Comparison of ENCODE assay signal across 12 cellular contexts in the genomic region with DNA sequence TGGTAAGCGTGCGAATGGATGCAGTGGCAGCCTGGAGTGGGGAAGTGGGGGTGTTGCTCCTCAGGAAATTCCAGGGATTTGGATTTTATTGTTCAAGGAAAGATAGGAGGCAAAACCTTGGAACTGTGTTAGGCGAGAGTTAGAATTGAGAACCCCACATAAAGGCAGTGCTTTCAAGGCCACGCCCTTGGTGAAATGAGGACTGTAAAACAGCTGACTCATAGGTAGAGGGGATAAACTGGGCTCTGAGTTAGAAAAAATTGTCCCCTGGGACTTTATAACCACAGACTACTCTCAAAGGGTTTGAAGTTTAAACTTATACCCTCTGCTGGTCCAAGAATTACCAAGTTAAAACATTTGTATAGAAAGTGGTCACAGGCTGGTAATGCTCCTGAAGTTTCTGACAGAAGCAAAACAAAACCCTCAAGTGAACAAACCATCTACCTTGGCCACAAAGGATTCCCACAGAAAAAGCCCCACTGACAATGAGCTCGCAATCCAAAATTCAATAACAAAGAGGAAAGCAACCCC.
DNase-seq lines count a peak whose midpoint lies in the region; ATAC-seq and TF ChIP-seq lines count a peak whose summit lies in the region.
"Had no signal": no experiment of that assay in that cellular context is flagged by ENCODE, and none has a peak within 500 bp of the region (broad histone marks: within the 10 kb centered on the region; RNA-seq: fewer than 3 reads in every experiment).

No MANE protein-coding gene starts in this region.

- peak; percentile 18 for DNase-seq in MM.1S
- DNase-seq in sigmoid colon = peak; percentile 15
- no peak for DNase-seq in NCI-H2227 (lab: John Stamatoyannopoulos, UW; ENCODE audit: unreplicated experiment)
- no peak for DNase-seq in NCI-H82 treated with DMSO at 0.1 percent for 48 hours (lab: John Stamatoyannopoulos, UW; ENCODE audit: unreplicated experiment)
- no peak for DNase-seq in NK-92 (lab: John Stamatoyannopoulos, UW; ENCODE audit: unreplicated experiment)
- DNase-seq: activated T-cell treated with anti-CD3 and anti-CD28 coated beads, Interleukin-2, amount 50 U/mL, for 4 hours; nucleus accumbens; T-cell had no signal

- no peaks in the 10 kb centered on the region for H4K20me1 ChIP-seq in MM.1S (ENCODE audit: insufficient read depth, low read length)

- H3K36me3 ChIP-seq in MM.1S (replicated peaks; ENCODE audit: insufficient read depth, low read length) (no peaks in the 10 kb centered on the region), sigmoid colon (no peaks in the 10 kb centered on the region)

- H3K79me2 ChIP-seq in MM.1S (ENCODE audit: low read length) = no peaks in the 10 kb centered on the region

- H3K4me1 ChIP-seq in MM.1S (ENCODE audit: low read length) (no peaks in the 10 kb centered on the region), sigmoid colon (peaks cover 0 to 11% (median 4%) of the 10 kb centered on the region in 4 donors)

- no peak overlapping the region for H2AFZ ChIP-seq in MM.1S (ENCODE audit: low read length)

- TF ChIP-seq EP300 in sigmoid colon (IDR thresholded peaks at IDR 0.05) = no peak

- 40 to 68% methylated on average over 5 of the region's 5 CpGs for WGBS in sigmoid colon, 2 donors

- no peaks in the 10 kb centered on the region for H3F3A ChIP-seq in MM.1S (ENCODE audit: insufficient read depth, low read length)

- H3K9ac ChIP-seq in MM.1S (ENCODE audit: low read length) = no peak overlapping the region

- H3K9me2 ChIP-seq in MM.1S (replicated peaks; ENCODE audit: insufficient read depth, low read length) = no peaks in the 10 kb centered on the region

- TF ChIP-seq CTCF in MM.1S (IDR thresholded peaks at IDR 0.05; ENCODE audit: low read length) = no peak
- no peak for TF ChIP-seq CTCF in sigmoid colon (IDR thresholded peaks at IDR 0.05)

- no peak overlapping the region for H3K4me3 ChIP-seq in MM.1S (ENCODE audit: low read length)
- H3K4me3 ChIP-seq in sigmoid colon = no peak overlapping the region
- H3K4me3 ChIP-seq: coronary artery had no signal

- H3K27ac ChIP-seq in MM.1S (ENCODE audit: low read length) = no peak overlapping the region
- H3K27ac ChIP-seq in sigmoid colon = no peak overlapping the region
- H3K27ac ChIP-seq: coronary artery, HL-60 had no signal

- intact Hi-C loops in sigmoid colon (cut with DNase I) = no loop called here

- TF ChIP-seq POLR2A in sigmoid colon (IDR thresholded peaks at IDR 0.05) = no peak

- H3K9me3 ChIP-seq in MM.1S (replicated peaks; ENCODE audit: insufficient read depth, low read length) (no peaks in the 10 kb centered on the region), sigmoid colon (no peaks in the 10 kb centered on the region)

- peak; percentile 90 for ATAC-seq in GM19025 (IDR thresholded peaks at IDR 0.05; ENCODE audit: low read depth, unreplicated experiment)
- peak; percentile 87 for ATAC-seq in HG02588 (IDR thresholded peaks at IDR 0.05; ENCODE audit: unreplicated experiment)
- ATAC-seq: activated T-cell treated with anti-CD3 and anti-CD28 coated beads, Interleukin-2, amount 50 U/mL, for 4 hours; T-cell had no signal

- H3K4me2 ChIP-seq in MM.1S (ENCODE audit: low read depth, low read length) = no peak overlapping the region

- no peaks in the 10 kb centered on the region for H3K27me3 ChIP-seq in MM.1S (replicated peaks; ENCODE audit: insufficient read depth, low read length)
- H3K27me3 ChIP-seq in sigmoid colon = no peaks in the 10 kb centered on the region

Comparison
In these comparisons a context has a peak if more than half of its experiments do, and no peak if none do; other contexts are left out.
1. DNase-seq: peak in MM.1S (single experiment) and sigmoid colon (single experiment); none in NCI-H2227 (single experiment), NCI-H82 treated with DMSO at 0.1 percent for 48 hours (single experiment) and NK-92 (single experiment).